1 cellular context compared by ENCODE assay signal in genomic region chr19:10717356-10718204, GRCh38.
TF ChIP-seq lines count a peak whose summit lies in the region.

TSS of gene DNM2 (plus strand) at chr19:10718079. CDS start at chr19:10718243, 164 bp downstream.

TF ChIP-seq in SK-N-SH, 30 proteins besides CTCF, POLR2A, EP300 and RAD21 (continued from another document):
- TF ChIP-seq FOXM1 (IDR thresholded peaks at IDR 0.05; ENCODE audit: low read depth): no peak
- TF ChIP-seq NFIC (IDR thresholded peaks at IDR 0.05; ENCODE audit: borderline replicate concordance): no peak
- peak; percentile 33; the same call in 1 of the 2 replicates for TF ChIP-seq SIN3A (IDR thresholded peaks at IDR 0.05; ENCODE audit: borderline replicate concordance, low read depth, low read length)
- peak; percentile 90 for TF ChIP-seq ZBTB33 (IDR thresholded peaks at IDR 0.05; ENCODE audit: borderline replicate concordance, low read depth)
- no peak for TF ChIP-seq FOXJ3 (CRISPR knock-in tag; IDR thresholded peaks at IDR 0.05)
- peak; percentile 54 for TF ChIP-seq MXI1 (IDR thresholded peaks at IDR 0.05; ENCODE audit: low read depth, low read length)
- TF ChIP-seq, protein P1, sequence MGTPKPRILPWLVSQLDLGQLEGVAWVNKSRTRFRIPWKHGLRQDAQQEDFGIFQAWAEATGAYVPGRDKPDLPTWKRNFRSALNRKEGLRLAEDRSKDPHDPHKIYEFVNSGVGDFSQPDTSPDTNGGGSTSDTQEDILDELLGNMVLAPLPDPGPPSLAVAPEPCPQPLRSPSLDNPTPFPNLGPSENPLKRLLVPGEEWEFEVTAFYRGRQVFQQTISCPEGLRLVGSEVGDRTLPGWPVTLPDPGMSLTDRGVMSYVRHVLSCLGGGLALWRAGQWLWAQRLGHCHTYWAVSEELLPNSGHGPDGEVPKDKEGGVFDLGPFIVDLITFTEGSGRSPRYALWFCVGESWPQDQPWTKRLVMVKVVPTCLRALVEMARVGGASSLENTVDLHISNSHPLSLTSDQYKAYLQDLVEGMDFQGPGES (IDR thresholded peaks at IDR 0.05; ENCODE audit: low read depth, low read length): peak; percentile 99; the same call in 1 of the 2 replicates
